ENCODE assay signal across 10 cellular contexts in the genomic region with DNA sequence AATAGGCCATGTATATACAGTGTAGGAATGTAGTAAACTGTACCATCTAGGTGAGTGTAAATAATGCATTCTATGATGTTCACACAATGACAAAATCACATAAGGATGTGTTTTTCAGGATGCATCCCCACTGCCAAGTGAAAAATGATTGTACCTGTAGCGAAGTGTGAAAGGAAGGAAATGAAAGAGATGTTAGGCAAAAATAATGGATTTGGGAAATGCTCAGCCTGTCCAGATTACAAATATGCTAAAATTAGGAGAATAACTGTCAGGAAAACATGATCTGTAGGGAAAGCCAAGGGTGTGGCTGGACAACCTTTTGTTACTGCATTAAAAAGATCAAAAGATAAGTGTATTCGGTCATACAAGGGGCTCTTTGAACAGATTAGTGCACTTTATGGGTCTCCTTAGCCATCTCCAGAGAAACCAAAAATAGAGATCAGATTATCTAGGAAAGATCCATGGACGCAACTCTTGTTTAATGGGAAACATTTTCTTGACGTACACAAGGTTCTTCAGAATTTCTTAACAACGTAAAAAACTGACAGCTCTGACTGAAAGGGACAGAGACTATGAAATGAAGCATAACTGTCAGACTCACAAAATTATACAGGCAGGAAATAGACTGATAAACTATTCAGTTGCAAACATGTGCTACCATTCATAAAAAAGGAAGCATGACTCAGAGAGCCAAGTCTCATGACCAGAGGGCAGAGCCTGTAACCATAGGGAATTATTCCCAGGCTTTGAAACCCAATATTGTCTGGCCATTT.
DNase-seq lines count a peak whose midpoint lies in the region; ATAC-seq and TF ChIP-seq lines count a peak whose summit lies in the region.
"Had no signal": no experiment of that assay in that cellular context is flagged by ENCODE, and none has a peak within 500 bp of the region (broad histone marks: within the 10 kb centered on the region; RNA-seq: fewer than 3 reads in every experiment).

No MANE protein-coding gene starts in this region.

- DNase-seq in ELR (ENCODE audit: low read depth) (peak; percentile 93), NCI-H226 (peak; percentile 70), dermis microvascular lymphatic vessel endothelial cell (ENCODE audit: low read depth in 2 of 2) (peak; percentile 95 to 96), neural crest cell (ENCODE audit: low read depth, low spot score) (no peak), LoVo (ENCODE audit: low spot score) (no peak), GM19240 (ENCODE audit: insufficient read length, low spot score) (no peak)
- no peak for DNase-seq in activated CD8-positive, alpha-beta memory T cell treated with anti-CD3 and anti-CD28 coated beads, Interleukin-2, amount 10 ng/mL, durations not matched to agents 7 days and 5 days
- DNase-seq: NCI-H1417 had no signal

- no peak for TF ChIP-seq CTCF in neural crest cell (conservative IDR thresholded peaks at IDR 0.05)

- no peaks in the 10 kb centered on the region for H3K36me3 Mint-ChIP-seq in neural crest cell (ENCODE audit: low read depth)
- no peaks in the 10 kb centered on the region for H3K36me3 Mint-ChIP-seq in activated CD8-positive, alpha-beta memory T cell treated with anti-CD3 and anti-CD28 coated beads, Interleukin-2, amount 10 ng/mL, durations not matched to agents 7 days and 5 days
- H3K36me3 Mint-ChIP-seq: activated naive CD8-positive, alpha-beta T cell had no signal

- no peak overlapping the region for H3K4me3 Mint-ChIP-seq in neural crest cell
- no peak overlapping the region for H3K4me3 Mint-ChIP-seq in activated CD8-positive, alpha-beta memory T cell treated with anti-CD3 and anti-CD28 coated beads, Interleukin-2, amount 10 ng/mL, durations not matched to agents 7 days and 5 days
- H3K4me3 Mint-ChIP-seq: activated naive CD8-positive, alpha-beta T cell had no signal

- CTCF ChIA-PET in activated CD8-positive, alpha-beta memory T cell treated with anti-CD3 and anti-CD28 coated beads, Interleukin-2, amount 10 ng/mL, durations not matched to agents 7 days and 5 days (lab: Charles Lee) = no interaction called here

- no peak for ATAC-seq in activated CD8-positive, alpha-beta memory T cell treated with anti-CD3 and anti-CD28 coated beads, Interleukin-2, amount 10 ng/mL, durations not matched to agents 7 days and 5 days
- ATAC-seq in GM21447 (IDR thresholded peaks at IDR 0.05; ENCODE audit: unreplicated experiment) = no peak

- no peaks in the 10 kb centered on the region for H3K27me3 Mint-ChIP-seq in neural crest cell (ENCODE audit: low read depth)
- no peaks in the 10 kb centered on the region for H3K27me3 Mint-ChIP-seq in activated CD8-positive, alpha-beta memory T cell treated with anti-CD3 and anti-CD28 coated beads, Interleukin-2, amount 10 ng/mL, durations not matched to agents 7 days and 5 days

- H3K9me3 Mint-ChIP-seq in neural crest cell = peaks cover 2% of the 10 kb centered on the region
- no peaks in the 10 kb centered on the region for H3K9me3 Mint-ChIP-seq in activated CD8-positive, alpha-beta memory T cell treated with anti-CD3 and anti-CD28 coated beads, Interleukin-2, amount 10 ng/mL, durations not matched to agents 7 days and 5 days (ENCODE audit: low read depth)

- H3K27ac Mint-ChIP-seq in neural crest cell (ENCODE audit: unreplicated experiment) = peak overlapping the region; percentile 16
- no peak overlapping the region for H3K27ac Mint-ChIP-seq in activated CD8-positive, alpha-beta memory T cell treated with anti-CD3 and anti-CD28 coated beads, Interleukin-2, amount 10 ng/mL, durations not matched to agents 7 days and 5 days
- H3K27ac Mint-ChIP-seq: activated naive CD8-positive, alpha-beta T cell had no signal

- peaks cover 13% of the 10 kb centered on the region for H3K4me1 Mint-ChIP-seq in neural crest cell
- H3K4me1 Mint-ChIP-seq in activated CD8-positive, alpha-beta memory T cell treated with anti-CD3 and anti-CD28 coated beads, Interleukin-2, amount 10 ng/mL, durations not matched to agents 7 days and 5 days = no peaks in the 10 kb centered on the region

Comparison
In these comparisons a context has a peak if more than half of its experiments do, and no peak if none do; other contexts are left out.
1. DNase-seq: peak in ELR (single experiment), NCI-H226 (single experiment) and dermis microvascular lymphatic vessel endothelial cell (2 of 2); none in neural crest cell (single experiment), activated CD8-positive, alpha-beta memory T cell treated with anti-CD3 and anti-CD28 coated beads, Interleukin-2, amount 10 ng/mL, durations not matched to agents 7 days and 5 days (single experiment), LoVo (single experiment) and GM19240 (single experiment).